In the genomic region with DNA sequence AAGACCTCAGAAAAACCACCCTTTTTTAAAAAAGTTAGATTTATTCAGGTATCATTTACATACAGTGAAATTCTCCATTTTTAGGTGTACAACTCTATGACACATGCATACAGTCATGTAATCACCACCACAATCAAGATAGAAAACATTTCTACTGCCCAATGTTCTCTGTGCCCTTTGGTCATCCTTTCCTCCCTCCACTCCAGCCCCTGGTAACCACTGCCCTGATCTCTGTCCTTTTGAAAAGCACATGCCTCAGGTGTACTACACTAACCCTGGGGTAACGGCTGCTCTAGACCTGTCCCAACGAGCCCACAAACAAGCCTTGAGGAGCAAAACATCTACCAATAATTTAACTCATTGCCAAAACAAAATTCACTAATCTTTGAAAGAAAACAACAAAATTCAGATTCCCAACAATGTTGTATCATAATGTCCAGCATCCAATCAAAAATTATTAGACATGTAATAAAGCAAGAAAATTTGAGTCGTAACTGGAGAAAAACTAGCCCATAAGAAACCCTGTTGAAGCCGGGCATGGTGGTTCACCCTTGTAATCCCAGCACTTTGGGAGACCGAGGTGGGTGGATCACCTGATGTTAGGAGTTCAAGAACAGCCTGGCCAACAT, we compare ENCODE assay signal across 17 cellular contexts. TPM values are rescaled to one million over a fixed set of nuclear protein-coding genes. Genes with fewer than 3 reads are reported as not detected.
DNase-seq lines count a peak whose midpoint lies in the region; ATAC-seq and TF ChIP-seq lines count a peak whose summit lies in the region.
"Had no signal": no experiment of that assay in that cellular context is flagged by ENCODE, and none has a peak within 500 bp of the region (broad histone marks: within the 10 kb centered on the region; RNA-seq: fewer than 3 reads in every experiment).

No MANE protein-coding gene starts in this region.

- peak; percentile 3 for DNase-seq in chondrocyte (ENCODE audit: low spot score)
- DNase-seq in left lobe of liver (ENCODE audit: low spot score), result peak; percentile 73
- peak in 2 of 3 donors; percentile 55 to 68 for DNase-seq in right lobe of liver
- DNase-seq in upper lobe of right lung, result peak; percentile 5
- no peak for DNase-seq in endodermal cell
- DNase-seq: C1 segment of cervical spinal cord; Calu3; CD4-positive, alpha-beta memory T cell; COR-L47; DMS53; DMS79 treated with DMSO at 0.1 percent for 48 hours; GF-D8; H9 had no signal

- H3K4me1 ChIP-seq in right lobe of liver (peaks cover 0 to 38% (median 18%) of the 10 kb centered on the region in 4 donors), upper lobe of right lung (peaks cover 8% of the 10 kb centered on the region), endodermal cell (ENCODE audit: control insufficient read depth, insufficient read depth, low read length) (no peaks in the 10 kb centered on the region)

- H3K27me3 Mint-ChIP-seq in chondrocyte (ENCODE audit: low read depth) (peaks cover 19% of the 10 kb centered on the region), endodermal cell (ENCODE audit: insufficient read depth) (no peaks in the 10 kb centered on the region)

- H3K4me1 Mint-ChIP-seq in chondrocyte (ENCODE audit: low read depth) (no peaks in the 10 kb centered on the region), endodermal cell (peaks cover 3% of the 10 kb centered on the region)
- H3K4me1 Mint-ChIP-seq: GM23338, H9 had no signal

- H3K27ac ChIP-seq in right lobe of liver, result peak overlapping the region; percentile 63 to 85 (median 82)
- H3K27ac ChIP-seq in upper lobe of right lung, result no peak overlapping the region
- no peak overlapping the region for H3K27ac ChIP-seq in endodermal cell (ENCODE audit: low read depth, low read length)

- TF ChIP-seq POLR2A in right lobe of liver (IDR thresholded peaks at IDR 0.05), result no peak

- H3K4me3 ChIP-seq in right lobe of liver (no peak overlapping the region), upper lobe of right lung (no peak overlapping the region), endodermal cell (ENCODE audit: low read length) (no peak overlapping the region)
- H3K4me3 ChIP-seq: GM23338 had no signal

- ATAC-seq in left lobe of liver (peak; percentile 71), right lobe of liver (peak; percentile 64 to 75 (median 69)), upper lobe of right lung (no peak), GM19035 (IDR thresholded peaks at IDR 0.05; ENCODE audit: unreplicated experiment) (no peak), HG03097 (IDR thresholded peaks at IDR 0.05; ENCODE audit: low FRiP score, unreplicated experiment) (no peak), GM21360 (IDR thresholded peaks at IDR 0.05; ENCODE audit: unreplicated experiment) (no peak)
- ATAC-seq: GM23338 had no signal

- 59% methylated on average over 4 of the region's 5 CpGs for WGBS in right lobe of liver (ENCODE audit: insufficient coverage, low coverage, low lambda C conversion rate, missing lambda C conversion rate)
- WGBS in endodermal cell (ENCODE audit: insufficient coverage in 1 of 2, insufficient read length in 1 of 2), 2 experiments, result 91 to 95% methylated on average over 5 of the region's 5 CpGs

- H3K36me3 Mint-ChIP-seq in chondrocyte (ENCODE audit: low read depth), result peaks cover 3% of the 10 kb centered on the region
- no peaks in the 10 kb centered on the region for H3K36me3 Mint-ChIP-seq in endodermal cell (ENCODE audit: low read depth)

- no peak overlapping the region for H3K9ac ChIP-seq in endodermal cell (ENCODE audit: extremely low read depth, low read length, poor library complexity, severe bottlenecking)

- no peaks in the 10 kb centered on the region for H3K9me3 ChIP-seq in right lobe of liver
- H3K9me3 ChIP-seq in upper lobe of right lung, result no peaks in the 10 kb centered on the region
- no peaks in the 10 kb centered on the region for H3K9me3 ChIP-seq in endodermal cell (ENCODE audit: control insufficient read depth, low read length)

- H3K36me3 ChIP-seq in right lobe of liver (no peaks in the 10 kb centered on the region), upper lobe of right lung (no peaks in the 10 kb centered on the region), endodermal cell (ENCODE audit: control insufficient read depth, insufficient read depth, low read length) (no peaks in the 10 kb centered on the region)

- H3K9me3 Mint-ChIP-seq in chondrocyte (ENCODE audit: low read depth) (peaks cover 16% of the 10 kb centered on the region), endodermal cell (no peaks in the 10 kb centered on the region)
- H3K9me3 Mint-ChIP-seq: GM23338, H9 had no signal

- no peak overlapping the region for H3K27ac Mint-ChIP-seq in chondrocyte (ENCODE audit: unreplicated experiment)
- no peak overlapping the region for H3K27ac Mint-ChIP-seq in endodermal cell
- H3K27ac Mint-ChIP-seq: GM23338, H9 had no signal

- TF ChIP-seq CTCF in chondrocyte (IDR thresholded peaks at IDR 0.05) (no peak), right lobe of liver (IDR thresholded peaks at IDR 0.05) (no peak), upper lobe of right lung (IDR thresholded peaks at IDR 0.05) (no peak), endodermal cell (conservative IDR thresholded peaks at IDR 0.05) (no peak)

- H3K4me3 Mint-ChIP-seq in chondrocyte (ENCODE audit: unreplicated experiment) (no peak overlapping the region), endodermal cell (no peak overlapping the region)
- H3K4me3 Mint-ChIP-seq: CD4-positive, alpha-beta memory T cell; GM23338; H9 had no signal

- H3K27me3 ChIP-seq in right lobe of liver, result no peaks in the 10 kb centered on the region
- H3K27me3 ChIP-seq in upper lobe of right lung, result no peaks in the 10 kb centered on the region
- H3K27me3 ChIP-seq in endodermal cell (ENCODE audit: control insufficient read depth, insufficient read depth, low read length, poor library complexity, severe bottlenecking), result no peaks in the 10 kb centered on the region

- intact Hi-C loops in right lobe of liver (cut with DNase I) (no loop called here), upper lobe of right lung (cut with DNase I) (no loop called here)

RNA-seq across cellular contexts. Expression of gene KLF11, which starts 25.9 kb away (rescaled TPM):
- 10.7 to 16.2 TPM (median 15.2 TPM) in 3 replicates for total RNA-seq in chondrocyte
- total RNA-seq in left lobe of liver, result 12.2 TPM
- total RNA-seq in right lobe of liver, result 10 to 100 TPM; 10.9 to 40.1 (median 27.8) TPM
- 45.6 TPM for total RNA-seq in upper lobe of right lung
- 10 to 100 TPM in 1 of 2 donors, 1 to 10 TPM in 1; 9.3 to 13.1 TPM for total RNA-seq in endodermal cell
- polyA plus RNA-seq in endodermal cell (2013, experiment 1 of 2), result 11.6 TPM
- polyA plus RNA-seq in endodermal cell (2013, experiment 2 of 2), result 11.6 TPM

Comparison
In these comparisons a context has a peak if more than half of its experiments do, and no peak if none do; other contexts are left out.
1. ATAC-seq: peak in left lobe of liver (single experiment) and right lobe of liver (4 of 4); none in upper lobe of right lung (single experiment), GM19035 (single experiment), HG03097 (single experiment) and GM21360 (single experiment).
2. H3K27ac ChIP-seq: peak in right lobe of liver (3 of 3); none in upper lobe of right lung (single experiment) and endodermal cell (single experiment).